In genomic region chr11:63937713-63938480, GRCh38 we compare ENCODE assay signal across 8 cellular contexts. TPM values are rescaled to one million over a fixed set of nuclear protein-coding genes. Genes with fewer than 3 reads are reported as not detected.
DNase-seq lines count a peak whose midpoint lies in the region; ATAC-seq, FAIRE-seq and TF ChIP-seq lines count a peak whose summit lies in the region.

No MANE protein-coding gene starts in this region.

- no peaks in the 10 kb centered on the region for H3K4me1 ChIP-seq in Caco-2

- FAIRE-seq in HTR-8/SVneo (lab: Jason Lieb, UNC) = no peak

- no peaks in the 10 kb centered on the region for H3K9me3 Mint-ChIP-seq in Caco-2 (ENCODE audit: unreplicated experiment)
- H3K9me3 Mint-ChIP-seq in activated T-helper 17 cell treated with anti-CD3 and anti-CD28 coated beads, Interleukin-2, amount 50 U/mL, for 72 hours = no peaks in the 10 kb centered on the region
- H3K9me3 Mint-ChIP-seq in stimulated activated effector memory CD8-positive, alpha-beta T cell treated with anti-CD3 and anti-CD28 coated beads, Interleukin-12 subunit alpha, Interleukin-12 subunit beta, amount 100 ng/mL, for 72 hours = no peaks in the 10 kb centered on the region

- POLR2A ChIA-PET in Caco-2 (lab: Charles Lee) = interaction anchor here (0.7 kb wide), 1 partner anchor 281 kb away, joined by 5 read pairs; no protein-coding TSS in a partner anchor

- H3K4me3 ChIP-seq in Caco-2 (ENCODE audit: low read depth, low read length) (peak overlapping the region; percentile 39), iPS-11a (ENCODE audit: low read depth, low read length) (peak overlapping the region; percentile 45)

- H3K9me3 ChIP-seq in Caco-2 = no peaks in the 10 kb centered on the region

- H3K27me3 ChIP-seq in Caco-2 (replicated peaks; ENCODE audit: control insufficient read depth, insufficient read depth, low read length) = no peaks in the 10 kb centered on the region

- DNase-seq in Caco-2 = peak; percentile 75 to 76
- DNase-seq in HTR-8/SVneo (ENCODE audit: insufficient read length, low spot score) = peak; percentile 45
- DNase-seq in stimulated activated effector memory CD8-positive, alpha-beta T cell treated with anti-CD3 and anti-CD28 coated beads, Interleukin-12 subunit alpha, Interleukin-12 subunit beta, amount 100 ng/mL, for 72 hours (ENCODE audit: low spot score in 2 of 2) = no peak
- DNase-seq in AG08395 (ENCODE audit: low spot score) = no peak
- DNase-seq in HK-2 (ENCODE audit: unreplicated experiment) = no peak

- CTCF ChIA-PET in Caco-2 (lab: Charles Lee) = interaction anchor here (0.5 to 1.0 kb wide), 2 partner anchors 20 to 321 kb away, joined by 3 read pairs; no protein-coding TSS in a partner anchor

- H3K36me3 ChIP-seq in Caco-2 (ENCODE audit: control insufficient read depth, insufficient read depth, low read length) = no peaks in the 10 kb centered on the region

- peak; percentile 15 for ATAC-seq in GM19452 (IDR thresholded peaks at IDR 0.05; ENCODE audit: unreplicated experiment)
- ATAC-seq in activated T-helper 17 cell treated with anti-CD3 and anti-CD28 coated beads, Interleukin-2, amount 50 U/mL, for 72 hours (replicated peaks) = peak; percentile 18
- ATAC-seq in stimulated activated effector memory CD8-positive, alpha-beta T cell treated with anti-CD3 and anti-CD28 coated beads, Interleukin-12 subunit alpha, Interleukin-12 subunit beta, amount 100 ng/mL, for 72 hours = peak; percentile 38

- peaks cover 13% of the 10 kb centered on the region for H3K4me1 Mint-ChIP-seq in Caco-2 (ENCODE audit: low read depth, unreplicated experiment)
- peaks cover 10% of the 10 kb centered on the region for H3K4me1 Mint-ChIP-seq in activated T-helper 17 cell treated with anti-CD3 and anti-CD28 coated beads, Interleukin-2, amount 50 U/mL, for 72 hours
- peaks cover 24% of the 10 kb centered on the region for H3K4me1 Mint-ChIP-seq in stimulated activated effector memory CD8-positive, alpha-beta T cell treated with anti-CD3 and anti-CD28 coated beads, Interleukin-12 subunit alpha, Interleukin-12 subunit beta, amount 100 ng/mL, for 72 hours

- peaks cover 21% of the 10 kb centered on the region for H3K36me3 Mint-ChIP-seq in Caco-2 (ENCODE audit: insufficient read depth, unreplicated experiment)
- peaks cover 5% of the 10 kb centered on the region for H3K36me3 Mint-ChIP-seq in activated T-helper 17 cell treated with anti-CD3 and anti-CD28 coated beads, Interleukin-2, amount 50 U/mL, for 72 hours (ENCODE audit: low read depth)
- H3K36me3 Mint-ChIP-seq in stimulated activated effector memory CD8-positive, alpha-beta T cell treated with anti-CD3 and anti-CD28 coated beads, Interleukin-12 subunit alpha, Interleukin-12 subunit beta, amount 100 ng/mL, for 72 hours = peaks cover 18% of the 10 kb centered on the region

- H3K27me3 Mint-ChIP-seq in Caco-2 (ENCODE audit: insufficient read depth, unreplicated experiment) = no peaks in the 10 kb centered on the region
- H3K27me3 Mint-ChIP-seq in activated T-helper 17 cell treated with anti-CD3 and anti-CD28 coated beads, Interleukin-2, amount 50 U/mL, for 72 hours = no peaks in the 10 kb centered on the region

- BruUV-seq in Caco-2 (replicated peaks; lab: Mats Ljungman, UMichigan) = no TSS peak

- H3K27ac Mint-ChIP-seq in Caco-2 (ENCODE audit: unreplicated experiment) = peak overlapping the region; percentile 98
- peak overlapping the region; percentile 91 for H3K27ac Mint-ChIP-seq in activated T-helper 17 cell treated with anti-CD3 and anti-CD28 coated beads, Interleukin-2, amount 50 U/mL, for 72 hours
- H3K27ac Mint-ChIP-seq in stimulated activated effector memory CD8-positive, alpha-beta T cell treated with anti-CD3 and anti-CD28 coated beads, Interleukin-12 subunit alpha, Interleukin-12 subunit beta, amount 100 ng/mL, for 72 hours = peak overlapping the region; percentile 64

- H3K4me3 Mint-ChIP-seq in Caco-2 (ENCODE audit: unreplicated experiment) = peak overlapping the region; percentile 100
- peak overlapping the region; percentile 94 for H3K4me3 Mint-ChIP-seq in activated T-helper 17 cell treated with anti-CD3 and anti-CD28 coated beads, Interleukin-2, amount 50 U/mL, for 72 hours
- H3K4me3 Mint-ChIP-seq in stimulated activated effector memory CD8-positive, alpha-beta T cell treated with anti-CD3 and anti-CD28 coated beads, Interleukin-12 subunit alpha, Interleukin-12 subunit beta, amount 100 ng/mL, for 72 hours = peak overlapping the region; percentile 77

- intact Hi-C loops in Caco-2 (cut with micrococcal nuclease; ENCODE audit: unreplicated experiment) = loop anchor here (1.0 to 2.0 kb wide), 2 partner anchors 37 to 100 kb away; partner anchors contain the start of gene COX8A

- TF ChIP-seq CTCF in Caco-2 (IDR thresholded peaks at IDR 0.05; ENCODE audit: insufficient read depth in 1 of 2, low read depth in 1 of 2, low read length in 1 of 2, severe bottlenecking in 1 of 2, unreplicated experiment in 1 of 2) = peak in 1 of 2 experiments; percentile 20

RNA-seq across cellular contexts. Expression of gene NAA40, which starts 0.9 kb away (rescaled TPM):
- total RNA-seq in Caco-2 (2022) = 42.7 and 43.7 TPM in 2 replicates
- 10 to 100 TPM; 20.2 to 30.9 TPM for total RNA-seq in activated T-helper 17 cell treated with anti-CD3 and anti-CD28 coated beads, Interleukin-2, amount 50 U/mL, for 72 hours

RNA-seq across cellular contexts. Expression of gene RCOR2, which starts 20.9 kb away (rescaled TPM):
- total RNA-seq in Caco-2 (2022) = 1.5 and 1.8 TPM in 2 replicates
- under 1 TPM in 1 of 2 donors, not detected in 1; 0.32 TPM for total RNA-seq in activated T-helper 17 cell treated with anti-CD3 and anti-CD28 coated beads, Interleukin-2, amount 50 U/mL, for 72 hours

RNA-seq across cellular contexts. Expression of gene COX8A, which starts 36.5 kb away (rescaled TPM):
- 376 and 448 TPM in 2 replicates for total RNA-seq in Caco-2 (2022)
- total RNA-seq in activated T-helper 17 cell treated with anti-CD3 and anti-CD28 coated beads, Interleukin-2, amount 50 U/mL, for 72 hours = 100 to 1,000 TPM; 329 to 461 TPM

RNA-seq across cellular contexts. Expression of gene OTUB1, which starts 48.3 kb away (rescaled TPM):
- 140 and 152 TPM in 2 replicates for total RNA-seq in Caco-2 (2022)
- total RNA-seq in activated T-helper 17 cell treated with anti-CD3 and anti-CD28 coated beads, Interleukin-2, amount 50 U/mL, for 72 hours = 10 to 100 TPM; 59.4 to 84.2 TPM

Comparison
In these comparisons a context has a peak if more than half of its experiments do, and no peak if none do; other contexts are left out.
1. DNase-seq: peak in Caco-2 (2 of 2) and HTR-8/SVneo (single experiment); none in stimulated activated effector memory CD8-positive, alpha-beta T cell treated with anti-CD3 and anti-CD28 coated beads, Interleukin-12 subunit alpha, Interleukin-12 subunit beta, amount 100 ng/mL, for 72 hours (0 of 2), AG08395 (single experiment) and HK-2 (single experiment).
2. Peak in every context shown above with its lines, with median percentiles within 50 percentile points of each other: H3K27ac Mint-ChIP-seq, H3K4me3 Mint-ChIP-seq and ATAC-seq.